19 cellular contexts compared by ENCODE assay signal in genomic region chr11:45238724-45239123, GRCh38. TPM values are rescaled to one million over a fixed set of nuclear protein-coding genes. Genes with fewer than 3 reads are reported as not detected.
DNase-seq lines count a peak whose midpoint lies in the region; ATAC-seq and TF ChIP-seq lines count a peak whose summit lies in the region.
"Had no signal": no experiment of that assay in that cellular context is flagged by ENCODE, and none has a peak within 500 bp of the region (broad histone marks: within the 10 kb centered on the region; RNA-seq: fewer than 3 reads in every experiment).

No MANE protein-coding gene starts in this region.

- no peaks in the 10 kb centered on the region for H3K36me3 Mint-ChIP-seq in activated CD4-positive, alpha-beta T cell treated with anti-CD3 and anti-CD28 coated beads, Interleukin-2, amount 10 ng/mL, durations not matched to agents 24 days and 14 days (ENCODE audit: low read depth)
- H3K36me3 Mint-ChIP-seq: activated naive CD8-positive, alpha-beta T cell treated with anti-CD3 and anti-CD28 coated beads for 36 hours had no signal

- H3K9me2 ChIP-seq in PC-3 (replicated peaks; ENCODE audit: low read length) = no peaks in the 10 kb centered on the region

- H4K91ac ChIP-seq in neuronal stem cell (ENCODE audit: low read depth, low read length, poor library complexity) = no peak overlapping the region

- no peaks in the 10 kb centered on the region for H3F3A ChIP-seq in PC-3 (ENCODE audit: low read length, unreplicated experiment)

- H3K79me1 ChIP-seq in neuronal stem cell (ENCODE audit: low read depth, low read length) = no peaks in the 10 kb centered on the region

- no peaks in the 10 kb centered on the region for H4K20me1 ChIP-seq in PC-3 (ENCODE audit: low read length)

- no peak overlapping the region for H3K14ac ChIP-seq in neuronal stem cell (ENCODE audit: low read length)

- H3K4me2 ChIP-seq in PC-3 (ENCODE audit: low read length) = no peak overlapping the region
- no peak overlapping the region for H3K4me2 ChIP-seq in neuronal stem cell (ENCODE audit: insufficient read depth, low read length, poor library complexity, severe bottlenecking)

- H3K4me3 ChIP-seq in PC-3 (ENCODE audit: low read length) = no peak overlapping the region
- no peak overlapping the region for H3K4me3 ChIP-seq in epithelial cell of esophagus (ENCODE audit: low read length)
- H3K4me3 ChIP-seq in neuronal stem cell (ENCODE audit: low read length in 2 of 2) = no peak overlapping the region
- H3K4me3 ChIP-seq: gastroesophageal sphincter, upper lobe of left lung had no signal

- intact Hi-C loops in PC-3 (cut with micrococcal nuclease) = no loop called here
- intact Hi-C loops in activated CD4-positive, alpha-beta T cell treated with anti-CD3 and anti-CD28 coated beads, Interleukin-2, amount 10 ng/mL, durations not matched to agents 24 days and 14 days (cut with micrococcal nuclease) = no loop called here

- no peak overlapping the region for H2AK5ac ChIP-seq in neuronal stem cell (ENCODE audit: low read depth, low read length)

- H3K4me1 ChIP-seq in PC-3 (ENCODE audit: insufficient read depth, low read length) (no peaks in the 10 kb centered on the region), neuronal stem cell (ENCODE audit: control insufficient read depth in 2 of 2, insufficient read depth in 1 of 2, low read depth in 1 of 2, low read length in 2 of 2) (peaks cover 0 to 2% of the 10 kb centered on the region in 2 donors)
- H3K4me1 ChIP-seq: gastroesophageal sphincter, upper lobe of left lung had no signal

- no CpG with 5 or more reads among the region's 3 CpGs for WGBS in neuronal stem cell (ENCODE audit: extremely low coverage in 2 of 2, insufficient read length in 2 of 2, insufficient replicate concordance in 1 of 2), 2 donors

- BruUV-seq in PC-3 (replicated peaks; lab: Mats Ljungman, UMichigan) = no TSS peak

- H3K9ac ChIP-seq in PC-3 (ENCODE audit: low read length) (no peak overlapping the region), neuronal stem cell (ENCODE audit: low read depth, low read length, poor library complexity) (no peak overlapping the region)

- H2BK12ac ChIP-seq in neuronal stem cell (ENCODE audit: low read length) = no peak overlapping the region

- H3K18ac ChIP-seq in neuronal stem cell (ENCODE audit: low read length) = no peak overlapping the region

- H2BK15ac ChIP-seq in neuronal stem cell (ENCODE audit: low read length) = no peak overlapping the region

- no peak overlapping the region for H3K4me3 Mint-ChIP-seq in activated CD4-positive, alpha-beta T cell treated with anti-CD3 and anti-CD28 coated beads, Interleukin-2, amount 10 ng/mL, durations not matched to agents 24 days and 14 days
- H3K4me3 Mint-ChIP-seq: activated B cell treated with CpG ODN at 0.5 μM for 24 hours; activated naive CD8-positive, alpha-beta T cell treated with anti-CD3 and anti-CD28 coated beads for 36 hours had no signal

- DNase-seq in AG20443 (ENCODE audit: low spot score) (peak; percentile 70), PC-3 (peak; percentile 7), epithelial cell of esophagus (ENCODE audit: low read depth) (peak; percentile 22), myocyte (ENCODE audit: low read depth) (peak; percentile 26), HUDEP-2 (lab: John Stamatoyannopoulos, UW; ENCODE audit: unreplicated experiment in 76 of 76) (no peak), neuronal stem cell (ENCODE audit: low spot score) (no peak)
- no peak for DNase-seq in activated CD4-positive, alpha-beta T cell treated with anti-CD3 and anti-CD28 coated beads, Interleukin-2, amount 10 ng/mL, durations not matched to agents 24 days and 14 days
- DNase-seq: activated B cell treated with CpG ODN at 0.5 μM for 24 hours; activated CD8-positive, alpha-beta memory T cell treated with anti-CD3 and anti-CD28 coated beads, Interleukin-2, amount 50 U/mL, for 48 hours; activated naive CD8-positive, alpha-beta T cell treated with anti-CD3 and anti-CD28 coated beads for 36 hours; effector CD4-positive, alpha-beta T cell; islet precursor cell; NCI-H1436; posterior cingulate gyrus; upper lobe of left lung had no signal

- CTCF ChIA-PET in PC-3 (lab: Charles Lee) = no interaction called here

- H2AFZ ChIP-seq in PC-3 (ENCODE audit: low read length) = no peak overlapping the region
- H2AFZ ChIP-seq in neuronal stem cell (ENCODE audit: low read length) = no peak overlapping the region

- peaks cover 15% of the 10 kb centered on the region; the same call in 1 of the 2 replicates for H3K27me3 ChIP-seq in PC-3 (ENCODE audit: low read length)
- H3K27me3 ChIP-seq in neuronal stem cell (ENCODE audit: control insufficient read depth in 3 of 3, insufficient read depth in 3 of 3, low read depth in 1 of 3, low read length in 3 of 3) = peaks cover 0 to 10% (median 0%) of the 10 kb centered on the region in 3 experiments
- H3K27me3 ChIP-seq: upper lobe of left lung had no signal

- TF ChIP-seq CTCF in PC-3 (conservative IDR thresholded peaks at IDR 0.05; ENCODE audit: low read depth, low read length) (no peak), epithelial cell of esophagus (IDR thresholded peaks at IDR 0.05; ENCODE audit: insufficient read depth, low read depth, low read length, missing control alignments) (no peak)

- H3K9me3 Mint-ChIP-seq in activated CD4-positive, alpha-beta T cell treated with anti-CD3 and anti-CD28 coated beads, Interleukin-2, amount 10 ng/mL, durations not matched to agents 24 days and 14 days = no peaks in the 10 kb centered on the region
- H3K9me3 Mint-ChIP-seq: activated naive CD8-positive, alpha-beta T cell treated with anti-CD3 and anti-CD28 coated beads for 36 hours had no signal

- ATAC-seq in PC-3 = no peak
- ATAC-seq in GM19395 (IDR thresholded peaks at IDR 0.05; ENCODE audit: unreplicated experiment) = no peak
- ATAC-seq: gastroesophageal sphincter had no signal

- H3K27me3 Mint-ChIP-seq in activated CD4-positive, alpha-beta T cell treated with anti-CD3 and anti-CD28 coated beads, Interleukin-2, amount 10 ng/mL, durations not matched to agents 24 days and 14 days = peaks cover 7% of the 10 kb centered on the region

- no peaks in the 10 kb centered on the region for H3K4me1 Mint-ChIP-seq in activated CD4-positive, alpha-beta T cell treated with anti-CD3 and anti-CD28 coated beads, Interleukin-2, amount 10 ng/mL, durations not matched to agents 24 days and 14 days
- H3K4me1 Mint-ChIP-seq: activated B cell treated with CpG ODN at 0.5 μM for 24 hours; activated naive CD8-positive, alpha-beta T cell treated with anti-CD3 and anti-CD28 coated beads for 36 hours had no signal

- H3K36me3 ChIP-seq in PC-3 (ENCODE audit: low read depth, low read length) (no peaks in the 10 kb centered on the region), neuronal stem cell (replicated peaks in 1 of 2; ENCODE audit: control insufficient read depth in 2 of 2, insufficient read depth in 2 of 2, low read length in 2 of 2) (no peaks in the 10 kb centered on the region)
- H3K36me3 ChIP-seq: gastroesophageal sphincter, upper lobe of left lung had no signal

- H2BK5ac ChIP-seq in neuronal stem cell (ENCODE audit: low read length) = no peak overlapping the region

- H3K23ac ChIP-seq in neuronal stem cell (ENCODE audit: low read depth, low read length, poor library complexity) = no peak overlapping the region

- H3K79me2 ChIP-seq in PC-3 (ENCODE audit: low read length) = no peaks in the 10 kb centered on the region

- POLR2A ChIA-PET in PC-3 (lab: Charles Lee; ENCODE audit: unreplicated experiment) = no interaction called here

- no peaks in the 10 kb centered on the region for H3K9me3 ChIP-seq in PC-3 (ENCODE audit: low read length)
- no peaks in the 10 kb centered on the region for H3K9me3 ChIP-seq in neuronal stem cell (replicated peaks in 1 of 2; ENCODE audit: control insufficient read depth in 2 of 2, insufficient read depth in 1 of 2, low read depth in 1 of 2, low read length in 2 of 2)
- H3K9me3 ChIP-seq: upper lobe of left lung had no signal

- H2BK120ac ChIP-seq in neuronal stem cell (ENCODE audit: low read depth, low read length) = no peak overlapping the region

- H3K27ac ChIP-seq in PC-3 (ENCODE audit: low read length) = no peak overlapping the region
- no peak overlapping the region for H3K27ac ChIP-seq in neuronal stem cell (replicated peaks; ENCODE audit: low read length)
- H3K27ac ChIP-seq: C4-2B, gastroesophageal sphincter, upper lobe of left lung had no signal

- no peak overlapping the region for H3K4ac ChIP-seq in neuronal stem cell (ENCODE audit: low read length)

- H3K27ac Mint-ChIP-seq in activated CD4-positive, alpha-beta T cell treated with anti-CD3 and anti-CD28 coated beads, Interleukin-2, amount 10 ng/mL, durations not matched to agents 24 days and 14 days = no peak overlapping the region
- H3K27ac Mint-ChIP-seq: activated B cell treated with CpG ODN at 0.5 μM for 24 hours; activated naive CD8-positive, alpha-beta T cell treated with anti-CD3 and anti-CD28 coated beads for 36 hours had no signal

- H4K8ac ChIP-seq in neuronal stem cell (ENCODE audit: low read depth, low read length) = no peak overlapping the region

RNA-seq across cellular contexts. Expression of gene SYT13, which starts 47.4 kb away (rescaled TPM):
- total RNA-seq in PC-3 (2014; rRNA removed) = not detected in 2 replicates
- total RNA-seq in myocyte = 0.05 TPM in 1 of 2 replicates, not detected in the other
- polyA plus RNA-seq in myocyte (2012) = not detected
- 7.1 TPM for polyA plus RNA-seq in neuronal stem cell (2013, experiment 1 of 2)
- polyA plus RNA-seq in neuronal stem cell (2013, experiment 2 of 2) = 7.3 TPM
- not detected in 2 replicates for total RNA-seq in activated CD4-positive, alpha-beta T cell treated with anti-CD3 and anti-CD28 coated beads, Interleukin-2, amount 10 ng/mL, durations not matched to agents 24 days and 14 days
- total RNA-seq: activated B cell treated with CpG ODN at 0.5 μM for 24 hours; activated naive CD8-positive, alpha-beta T cell treated with anti-CD3 and anti-CD28 coated beads for 36 hours; G401 had no signal

Comparison
In these comparisons a context has a peak if more than half of its experiments do, and no peak if none do; other contexts are left out.
1. DNase-seq: peak in AG20443 (single experiment), PC-3 (single experiment), epithelial cell of esophagus (single experiment) and myocyte (single experiment); none in HUDEP-2 (0 of 76), neuronal stem cell (single experiment) and activated CD4-positive, alpha-beta T cell treated with anti-CD3 and anti-CD28 coated beads, Interleukin-2, amount 10 ng/mL, durations not matched to agents 24 days and 14 days (single experiment).